ENCODE assay signal across 7 cellular contexts in genomic region chr17:37742114-37742761, GRCh38. TPM values are rescaled to one million over a fixed set of nuclear protein-coding genes. Genes with fewer than 3 reads are reported as not detected.
DNase-seq lines count a peak whose midpoint lies in the region; ATAC-seq and TF ChIP-seq lines count a peak whose summit lies in the region.

No MANE protein-coding gene starts in this region.

- no peak for ATAC-seq in PC-3

- CTCF ChIA-PET in PC-3 (lab: Charles Lee), result no interaction called here

- peak overlapping the region; percentile 71 for H3K9ac ChIP-seq in PC-3 (ENCODE audit: low read length)
- H3K9ac ChIP-seq in rectal smooth muscle tissue (ENCODE audit: low read length), result peak overlapping the region; percentile 21

- peak overlapping the region; percentile 86 for H3K4me2 ChIP-seq in PC-3 (ENCODE audit: low read length)

- H3K4me3 ChIP-seq in PC-3 (ENCODE audit: low read length) (peak overlapping the region; percentile 76), rectal smooth muscle tissue (ENCODE audit: low read length) (peak overlapping the region; percentile 72), BE2C (ENCODE audit: low read depth, low read length) (no peak overlapping the region)

- in situ Hi-C loops in GM13976 (cut with MboI; ENCODE audit: low sequenced_read_pairs, unreplicated experiment), result no loop called here

- H3K27ac ChIP-seq in PC-3 (ENCODE audit: low read length), result peak overlapping the region; percentile 46
- peak overlapping the region; percentile 70 for H3K27ac ChIP-seq in epithelial cell of prostate
- H3K27ac ChIP-seq in rectal smooth muscle tissue (ENCODE audit: low read depth, low read length), result no peak overlapping the region

- intact Hi-C loops in PC-3 (cut with micrococcal nuclease), result no loop called here

- H3K9me2 ChIP-seq in PC-3 (replicated peaks; ENCODE audit: low read length), result no peaks in the 10 kb centered on the region

- peak overlapping the region; percentile 76 for H2AFZ ChIP-seq in PC-3 (ENCODE audit: low read length)

- DNase-seq in GM13976 (ENCODE audit: low spot score) (peak; percentile 45), PC-3 (peak; percentile 16), epithelial cell of prostate (ENCODE audit: low read depth, low spot score) (no peak), BE2C (no peak), GM19238 (ENCODE audit: insufficient read length, low spot score) (no peak), AML-193 (lab: John Stamatoyannopoulos, UW) (no peak)

- no peaks in the 10 kb centered on the region for H3K36me3 ChIP-seq in PC-3 (ENCODE audit: low read depth, low read length)
- H3K36me3 ChIP-seq in rectal smooth muscle tissue (ENCODE audit: control insufficient read depth, insufficient read depth, low read length), result no peaks in the 10 kb centered on the region
- no peaks in the 10 kb centered on the region for H3K36me3 ChIP-seq in BE2C

- H3F3A ChIP-seq in PC-3 (ENCODE audit: low read length, unreplicated experiment), result no peaks in the 10 kb centered on the region

- H3K9me3 ChIP-seq in PC-3 (ENCODE audit: low read length), result no peaks in the 10 kb centered on the region
- H3K9me3 ChIP-seq in BE2C, result no peaks in the 10 kb centered on the region

- no peaks in the 10 kb centered on the region for H3K4me1 ChIP-seq in PC-3 (ENCODE audit: insufficient read depth, low read length)
- peaks cover 3% of the 10 kb centered on the region for H3K4me1 ChIP-seq in rectal smooth muscle tissue (ENCODE audit: control insufficient read depth, insufficient read depth, low read length)
- no peaks in the 10 kb centered on the region for H3K4me1 ChIP-seq in BE2C

- H4K20me1 ChIP-seq in PC-3 (ENCODE audit: low read length), result no peaks in the 10 kb centered on the region

- POLR2A ChIA-PET in PC-3 (lab: Charles Lee; ENCODE audit: unreplicated experiment), result no interaction called here

- H3K27me3 ChIP-seq in PC-3 (ENCODE audit: low read length) (peaks cover 56% of the 10 kb centered on the region), rectal smooth muscle tissue (ENCODE audit: control insufficient read depth, insufficient read depth, low read length) (peaks cover 23% of the 10 kb centered on the region), BE2C (peaks cover 93% of the 10 kb centered on the region)

- peaks cover 50% of the 10 kb centered on the region for H3K79me2 ChIP-seq in PC-3 (ENCODE audit: low read length)

- no TSS peak for BruUV-seq in PC-3 (replicated peaks; lab: Mats Ljungman, UMichigan)

- TF ChIP-seq CTCF in GM13976 (IDR thresholded peaks at IDR 0.05; ENCODE audit: borderline replicate concordance, control extremely low read depth, extremely low read depth, insufficient read depth, missing control alignments), result no peak
- no peak for TF ChIP-seq CTCF in PC-3 (conservative IDR thresholded peaks at IDR 0.05; ENCODE audit: low read depth, low read length)
- no peak for TF ChIP-seq CTCF in BE2C (IDR thresholded peaks at IDR 0.05; ENCODE audit: low read depth, low read length)

RNA-seq across cellular contexts. Expression of gene HNF1B, which starts 2.6 kb away (rescaled TPM):
- total RNA-seq in PC-3 (2014; rRNA removed), result 1.3 and 2.0 TPM in 2 replicates
- not detected for polyA plus RNA-seq in BE2C (2012; ENCODE audit: insufficient read depth, insufficient read length, low read depth)

Comparison
In these comparisons a context has a peak if more than half of its experiments do, and no peak if none do; other contexts are left out.
1. DNase-seq: peak in GM13976 (single experiment) and PC-3 (single experiment); none in epithelial cell of prostate (single experiment), BE2C (single experiment), GM19238 (single experiment) and AML-193 (0 of 2).